In the genomic region with DNA sequence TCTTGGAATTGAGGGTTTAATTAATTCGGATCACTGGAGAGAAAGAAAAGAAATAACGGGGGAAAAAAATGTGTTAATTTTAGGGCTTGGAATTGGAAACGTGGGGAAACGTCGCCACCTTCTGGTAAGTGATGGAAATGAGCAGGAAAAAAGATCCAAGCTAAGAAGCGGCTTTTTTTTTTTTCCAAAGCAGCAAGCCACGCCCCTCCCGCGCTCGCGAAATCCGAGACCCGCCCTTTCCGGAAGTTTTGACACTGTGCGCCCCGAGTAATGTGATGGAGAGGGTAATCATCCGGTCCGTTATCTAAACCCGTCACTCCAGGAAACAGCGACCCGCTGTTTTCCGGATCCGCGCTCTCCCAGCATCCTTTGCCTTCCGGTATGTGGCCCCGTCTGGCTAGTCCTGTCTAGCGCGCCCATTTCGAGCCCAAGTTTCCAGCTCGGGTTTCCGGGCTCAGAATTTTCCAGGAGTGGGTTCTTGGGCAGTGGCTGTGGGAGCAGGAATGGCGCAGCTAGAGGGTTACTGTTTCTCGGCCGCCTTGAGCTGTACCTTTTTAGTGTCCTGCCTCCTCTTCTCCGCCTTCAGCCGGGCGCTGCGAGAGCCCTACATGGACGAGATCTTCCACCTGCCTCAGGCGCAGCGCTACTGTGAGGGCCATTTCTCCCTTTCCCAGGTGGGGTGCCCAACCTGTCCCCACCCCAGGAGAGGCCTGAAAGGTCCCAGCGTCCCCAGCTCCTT, we compare ENCODE assay signal across 1 cellular context.
A peak's percentile ranks its signal among the peaks of the same experiment; 100 is the strongest.
TF ChIP-seq lines count a peak whose summit lies in the region.

A gene with protein sequence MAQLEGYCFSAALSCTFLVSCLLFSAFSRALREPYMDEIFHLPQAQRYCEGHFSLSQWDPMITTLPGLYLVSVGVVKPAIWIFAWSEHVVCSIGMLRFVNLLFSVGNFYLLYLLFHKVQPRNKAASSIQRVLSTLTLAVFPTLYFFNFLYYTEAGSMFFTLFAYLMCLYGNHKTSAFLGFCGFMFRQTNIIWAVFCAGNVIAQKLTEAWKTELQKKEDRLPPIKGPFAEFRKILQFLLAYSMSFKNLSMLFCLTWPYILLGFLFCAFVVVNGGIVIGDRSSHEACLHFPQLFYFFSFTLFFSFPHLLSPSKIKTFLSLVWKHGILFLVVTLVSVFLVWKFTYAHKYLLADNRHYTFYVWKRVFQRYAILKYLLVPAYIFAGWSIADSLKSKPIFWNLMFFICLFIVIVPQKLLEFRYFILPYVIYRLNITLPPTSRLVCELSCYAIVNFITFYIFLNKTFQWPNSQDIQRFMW (plus strand): TSS at position 384 of the 739 bp plus-strand sequence. CDS start 120 bp downstream, at position 504.

TF ChIP-seq in HepG2, 621 proteins besides CTCF, POLR2A, EP300 and RAD21 (continued from another document and continues in another):
- peak; percentile 93 for TF ChIP-seq KAT8 (CRISPR knock-in tag; IDR thresholded peaks at IDR 0.05)
- TF ChIP-seq, protein P1, sequence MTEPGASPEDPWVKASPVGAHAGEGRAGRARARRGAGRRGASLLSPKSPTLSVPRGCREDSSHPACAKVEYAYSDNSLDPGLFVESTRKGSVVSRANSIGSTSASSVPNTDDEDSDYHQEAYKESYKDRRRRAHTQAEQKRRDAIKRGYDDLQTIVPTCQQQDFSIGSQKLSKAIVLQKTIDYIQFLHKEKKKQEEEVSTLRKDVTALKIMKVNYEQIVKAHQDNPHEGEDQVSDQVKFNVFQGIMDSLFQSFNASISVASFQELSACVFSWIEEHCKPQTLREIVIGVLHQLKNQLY (CRISPR knock-in tag; IDR thresholded peaks at IDR 0.05), result no peak
- TF ChIP-seq ELF4 (CRISPR knock-in tag; IDR thresholded peaks at IDR 0.05; ENCODE audit: borderline replicate concordance), result 0 out of 2 replicates have a peak, but pooled peaks have one; percentile 55
- peak; percentile 79 for TF ChIP-seq TGIF2 (CRISPR knock-in tag; IDR thresholded peaks at IDR 0.05)
- no peak for TF ChIP-seq RFXANK (CRISPR knock-in tag; IDR thresholded peaks at IDR 0.05)
- peak; percentile 96 for TF ChIP-seq TEAD3 (CRISPR knock-in tag; optimal IDR thresholded peaks at IDR 0.05; ENCODE audit: borderline replicate concordance)
- peak; percentile 51; the same call in 1 of the 2 replicates for TF ChIP-seq YEATS4 (CRISPR knock-in tag; IDR thresholded peaks at IDR 0.05; ENCODE audit: borderline replicate concordance)
- TF ChIP-seq, protein P2, sequence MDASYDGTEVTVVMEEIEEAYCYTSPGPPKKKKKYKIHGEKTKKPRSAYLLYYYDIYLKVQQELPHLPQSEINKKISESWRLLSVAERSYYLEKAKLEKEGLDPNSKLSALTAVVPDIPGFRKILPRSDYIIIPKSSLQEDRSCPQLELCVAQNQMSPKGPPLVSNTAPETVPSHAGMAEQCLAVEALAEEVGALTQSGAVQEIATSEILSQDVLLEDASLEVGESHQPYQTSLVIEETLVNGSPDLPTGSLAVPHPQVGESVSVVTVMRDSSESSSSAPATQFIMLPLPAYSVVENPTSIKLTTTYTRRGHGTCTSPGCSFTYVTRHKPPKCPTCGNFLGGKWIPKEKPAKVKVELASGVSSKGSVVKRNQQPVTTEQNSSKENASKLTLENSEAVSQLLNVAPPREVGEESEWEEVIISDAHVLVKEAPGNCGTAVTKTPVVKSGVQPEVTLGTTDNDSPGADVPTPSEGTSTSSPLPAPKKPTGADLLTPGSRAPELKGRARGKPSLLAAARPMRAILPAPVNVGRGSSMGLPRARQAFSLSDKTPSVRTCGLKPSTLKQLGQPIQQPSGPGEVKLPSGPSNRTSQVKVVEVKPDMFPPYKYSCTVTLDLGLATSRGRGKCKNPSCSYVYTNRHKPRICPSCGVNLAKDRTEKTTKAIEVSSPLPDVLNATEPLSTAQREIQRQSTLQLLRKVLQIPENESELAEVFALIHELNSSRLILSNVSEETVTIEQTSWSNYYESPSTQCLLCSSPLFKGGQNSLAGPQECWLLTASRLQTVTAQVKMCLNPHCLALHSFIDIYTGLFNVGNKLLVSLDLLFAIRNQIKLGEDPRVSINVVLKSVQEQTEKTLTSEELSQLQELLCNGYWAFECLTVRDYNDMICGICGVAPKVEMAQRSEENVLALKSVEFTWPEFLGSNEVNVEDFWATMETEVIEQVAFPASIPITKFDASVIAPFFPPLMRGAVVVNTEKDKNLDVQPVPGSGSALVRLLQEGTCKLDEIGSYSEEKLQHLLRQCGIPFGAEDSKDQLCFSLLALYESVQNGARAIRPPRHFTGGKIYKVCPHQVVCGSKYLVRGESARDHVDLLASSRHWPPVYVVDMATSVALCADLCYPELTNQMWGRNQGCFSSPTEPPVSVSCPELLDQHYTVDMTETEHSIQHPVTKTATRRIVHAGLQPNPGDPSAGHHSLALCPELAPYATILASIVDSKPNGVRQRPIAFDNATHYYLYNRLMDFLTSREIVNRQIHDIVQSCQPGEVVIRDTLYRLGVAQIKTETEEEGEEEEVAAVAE (CRISPR knock-in tag; IDR thresholded peaks at IDR 0.05; ENCODE audit: borderline replicate concordance), result 0 out of 2 replicates have a peak, but pooled peaks have one; percentile 61
- TF ChIP-seq ZSCAN25 (CRISPR knock-in tag; IDR thresholded peaks at IDR 0.05), result no peak
- TF ChIP-seq KLF16 (CRISPR knock-in tag; IDR thresholded peaks at IDR 0.05), result peak in 1 of 2 experiments; percentile 61; a peak in 1 of 4 replicates
- TF ChIP-seq ZNF556 (CRISPR knock-in tag; IDR thresholded peaks at IDR 0.05; ENCODE audit: borderline replicate concordance), result 0 out of 2 replicates have a peak, but pooled peaks have one; percentile 40
- TF ChIP-seq ZNF772 (CRISPR knock-in tag; IDR thresholded peaks at IDR 0.05), result 0 out of 2 replicates have a peak, but pooled peaks have one; percentile 20
- peak; percentile 86; the same call in 1 of the 2 replicates for TF ChIP-seq CBX5 (CRISPR knock-in tag; IDR thresholded peaks at IDR 0.05; ENCODE audit: borderline replicate concordance)
- TF ChIP-seq, protein P3, sequence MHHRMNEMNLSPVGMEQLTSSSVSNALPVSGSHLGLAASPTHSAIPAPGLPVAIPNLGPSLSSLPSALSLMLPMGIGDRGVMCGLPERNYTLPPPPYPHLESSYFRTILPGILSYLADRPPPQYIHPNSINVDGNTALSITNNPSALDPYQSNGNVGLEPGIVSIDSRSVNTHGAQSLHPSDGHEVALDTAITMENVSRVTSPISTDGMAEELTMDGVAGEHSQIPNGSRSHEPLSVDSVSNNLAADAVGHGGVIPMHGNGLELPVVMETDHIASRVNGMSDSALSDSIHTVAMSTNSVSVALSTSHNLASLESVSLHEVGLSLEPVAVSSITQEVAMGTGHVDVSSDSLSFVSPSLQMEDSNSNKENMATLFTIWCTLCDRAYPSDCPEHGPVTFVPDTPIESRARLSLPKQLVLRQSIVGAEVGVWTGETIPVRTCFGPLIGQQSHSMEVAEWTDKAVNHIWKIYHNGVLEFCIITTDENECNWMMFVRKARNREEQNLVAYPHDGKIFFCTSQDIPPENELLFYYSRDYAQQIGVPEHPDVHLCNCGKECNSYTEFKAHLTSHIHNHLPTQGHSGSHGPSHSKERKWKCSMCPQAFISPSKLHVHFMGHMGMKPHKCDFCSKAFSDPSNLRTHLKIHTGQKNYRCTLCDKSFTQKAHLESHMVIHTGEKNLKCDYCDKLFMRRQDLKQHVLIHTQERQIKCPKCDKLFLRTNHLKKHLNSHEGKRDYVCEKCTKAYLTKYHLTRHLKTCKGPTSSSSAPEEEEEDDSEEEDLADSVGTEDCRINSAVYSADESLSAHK (CRISPR knock-in tag; IDR thresholded peaks at IDR 0.05; ENCODE audit: borderline replicate concordance), result no peak
- TF ChIP-seq SIN3B (IDR thresholded peaks at IDR 0.05; ENCODE audit: low read length), result peak; percentile 92
- peak; percentile 64; the same call in 1 of the 2 replicates for TF ChIP-seq ZNF350 (CRISPR knock-in tag; IDR thresholded peaks at IDR 0.05; ENCODE audit: borderline replicate concordance, low read depth)
- TF ChIP-seq, protein P4, sequence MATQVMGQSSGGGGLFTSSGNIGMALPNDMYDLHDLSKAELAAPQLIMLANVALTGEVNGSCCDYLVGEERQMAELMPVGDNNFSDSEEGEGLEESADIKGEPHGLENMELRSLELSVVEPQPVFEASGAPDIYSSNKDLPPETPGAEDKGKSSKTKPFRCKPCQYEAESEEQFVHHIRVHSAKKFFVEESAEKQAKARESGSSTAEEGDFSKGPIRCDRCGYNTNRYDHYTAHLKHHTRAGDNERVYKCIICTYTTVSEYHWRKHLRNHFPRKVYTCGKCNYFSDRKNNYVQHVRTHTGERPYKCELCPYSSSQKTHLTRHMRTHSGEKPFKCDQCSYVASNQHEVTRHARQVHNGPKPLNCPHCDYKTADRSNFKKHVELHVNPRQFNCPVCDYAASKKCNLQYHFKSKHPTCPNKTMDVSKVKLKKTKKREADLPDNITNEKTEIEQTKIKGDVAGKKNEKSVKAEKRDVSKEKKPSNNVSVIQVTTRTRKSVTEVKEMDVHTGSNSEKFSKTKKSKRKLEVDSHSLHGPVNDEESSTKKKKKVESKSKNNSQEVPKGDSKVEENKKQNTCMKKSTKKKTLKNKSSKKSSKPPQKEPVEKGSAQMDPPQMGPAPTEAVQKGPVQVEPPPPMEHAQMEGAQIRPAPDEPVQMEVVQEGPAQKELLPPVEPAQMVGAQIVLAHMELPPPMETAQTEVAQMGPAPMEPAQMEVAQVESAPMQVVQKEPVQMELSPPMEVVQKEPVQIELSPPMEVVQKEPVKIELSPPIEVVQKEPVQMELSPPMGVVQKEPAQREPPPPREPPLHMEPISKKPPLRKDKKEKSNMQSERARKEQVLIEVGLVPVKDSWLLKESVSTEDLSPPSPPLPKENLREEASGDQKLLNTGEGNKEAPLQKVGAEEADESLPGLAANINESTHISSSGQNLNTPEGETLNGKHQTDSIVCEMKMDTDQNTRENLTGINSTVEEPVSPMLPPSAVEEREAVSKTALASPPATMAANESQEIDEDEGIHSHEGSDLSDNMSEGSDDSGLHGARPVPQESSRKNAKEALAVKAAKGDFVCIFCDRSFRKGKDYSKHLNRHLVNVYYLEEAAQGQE (IDR thresholded peaks at IDR 0.05; ENCODE audit: borderline replicate concordance in 1 of 2, low read depth in 1 of 2, low read length in 2 of 2), result peak in 1 of 2 experiments; percentile 45; a peak in 1 of 4 replicates
- TF ChIP-seq, protein P5, sequence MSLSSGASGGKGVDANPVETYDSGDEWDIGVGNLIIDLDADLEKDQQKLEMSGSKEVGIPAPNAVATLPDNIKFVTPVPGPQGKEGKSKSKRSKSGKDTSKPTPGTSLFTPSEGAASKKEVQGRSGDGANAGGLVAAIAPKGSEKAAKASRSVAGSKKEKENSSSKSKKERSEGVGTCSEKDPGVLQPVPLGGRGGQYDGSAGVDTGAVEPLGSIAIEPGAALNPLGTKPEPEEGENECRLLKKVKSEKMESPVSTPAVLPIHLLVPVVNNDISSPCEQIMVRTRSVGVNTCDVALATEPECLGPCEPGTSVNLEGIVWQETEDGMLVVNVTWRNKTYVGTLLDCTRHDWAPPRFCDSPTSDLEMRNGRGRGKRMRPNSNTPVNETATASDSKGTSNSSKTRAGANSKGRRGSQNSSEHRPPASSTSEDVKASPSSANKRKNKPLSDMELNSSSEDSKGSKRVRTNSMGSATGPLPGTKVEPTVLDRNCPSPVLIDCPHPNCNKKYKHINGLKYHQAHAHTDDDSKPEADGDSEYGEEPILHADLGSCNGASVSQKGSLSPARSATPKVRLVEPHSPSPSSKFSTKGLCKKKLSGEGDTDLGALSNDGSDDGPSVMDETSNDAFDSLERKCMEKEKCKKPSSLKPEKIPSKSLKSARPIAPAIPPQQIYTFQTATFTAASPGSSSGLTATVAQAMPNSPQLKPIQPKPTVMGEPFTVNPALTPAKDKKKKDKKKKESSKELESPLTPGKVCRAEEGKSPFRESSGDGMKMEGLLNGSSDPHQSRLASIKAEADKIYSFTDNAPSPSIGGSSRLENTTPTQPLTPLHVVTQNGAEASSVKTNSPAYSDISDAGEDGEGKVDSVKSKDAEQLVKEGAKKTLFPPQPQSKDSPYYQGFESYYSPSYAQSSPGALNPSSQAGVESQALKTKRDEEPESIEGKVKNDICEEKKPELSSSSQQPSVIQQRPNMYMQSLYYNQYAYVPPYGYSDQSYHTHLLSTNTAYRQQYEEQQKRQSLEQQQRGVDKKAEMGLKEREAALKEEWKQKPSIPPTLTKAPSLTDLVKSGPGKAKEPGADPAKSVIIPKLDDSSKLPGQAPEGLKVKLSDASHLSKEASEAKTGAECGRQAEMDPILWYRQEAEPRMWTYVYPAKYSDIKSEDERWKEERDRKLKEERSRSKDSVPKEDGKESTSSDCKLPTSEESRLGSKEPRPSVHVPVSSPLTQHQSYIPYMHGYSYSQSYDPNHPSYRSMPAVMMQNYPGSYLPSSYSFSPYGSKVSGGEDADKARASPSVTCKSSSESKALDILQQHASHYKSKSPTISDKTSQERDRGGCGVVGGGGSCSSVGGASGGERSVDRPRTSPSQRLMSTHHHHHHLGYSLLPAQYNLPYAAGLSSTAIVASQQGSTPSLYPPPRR (CRISPR knock-in tag; IDR thresholded peaks at IDR 0.05; ENCODE audit: borderline replicate concordance), result no peak
- TF ChIP-seq, protein P6, sequence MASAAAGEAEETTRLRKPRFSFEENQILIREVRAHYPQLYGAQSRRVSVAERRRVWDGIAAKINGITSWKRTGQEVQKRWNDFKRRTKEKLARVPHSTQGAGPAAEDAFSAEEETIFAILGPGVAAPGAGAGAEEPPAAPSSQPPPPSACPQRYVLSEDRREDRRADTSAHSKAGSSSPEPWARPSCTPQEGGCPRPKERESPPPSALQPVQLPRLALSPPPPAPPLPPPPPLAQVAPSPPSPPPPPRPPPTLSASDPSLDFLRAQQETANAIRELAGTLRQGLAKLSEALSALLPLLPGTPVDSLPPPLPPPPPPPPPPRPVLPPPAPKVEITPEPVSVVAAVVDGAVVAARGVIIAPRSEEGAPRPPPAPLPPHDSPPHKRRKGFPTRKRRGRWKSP (CRISPR knock-in tag; IDR thresholded peaks at IDR 0.05), result peak; percentile 54; the same call in 1 of the 2 replicates
- 0 out of 2 replicates have a peak, but pooled peaks have one; percentile 24 for TF ChIP-seq NFE2L2 (IDR thresholded peaks at IDR 0.05; ENCODE audit: low read length)
- TF ChIP-seq, protein P7, sequence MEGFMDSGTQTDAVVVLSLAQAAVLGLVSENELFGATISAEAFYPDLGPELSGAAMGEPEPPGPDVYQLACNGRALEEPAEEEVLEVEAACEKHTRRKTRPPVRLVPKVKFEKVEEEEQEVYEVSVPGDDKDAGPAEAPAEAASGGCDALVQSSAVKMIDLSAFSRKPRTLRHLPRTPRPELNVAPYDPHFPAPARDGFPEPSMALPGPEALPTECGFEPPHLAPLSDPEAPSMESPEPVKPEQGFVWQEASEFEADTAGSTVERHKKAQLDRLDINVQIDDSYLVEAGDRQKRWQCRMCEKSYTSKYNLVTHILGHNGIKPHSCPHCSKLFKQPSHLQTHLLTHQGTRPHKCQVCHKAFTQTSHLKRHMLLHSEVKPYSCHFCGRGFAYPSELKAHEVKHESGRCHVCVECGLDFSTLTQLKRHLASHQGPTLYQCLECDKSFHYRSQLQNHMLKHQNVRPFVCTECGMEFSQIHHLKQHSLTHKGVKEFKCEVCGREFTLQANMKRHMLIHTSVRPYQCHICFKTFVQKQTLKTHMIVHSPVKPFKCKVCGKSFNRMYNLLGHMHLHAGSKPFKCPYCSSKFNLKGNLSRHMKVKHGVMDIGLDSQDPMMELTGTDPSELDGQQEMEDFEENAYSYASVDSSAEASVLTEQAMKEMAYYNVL (CRISPR knock-in tag; IDR thresholded peaks at IDR 0.05; ENCODE audit: borderline replicate concordance), result no peak
- no peak for TF ChIP-seq ZNF768 (CRISPR knock-in tag; IDR thresholded peaks at IDR 0.05)
- TF ChIP-seq ELF1 (CRISPR knock-in tag; IDR thresholded peaks at IDR 0.05), result peak; percentile 77
- 0 out of 2 replicates have a peak, but pooled peaks have one; percentile 35 for TF ChIP-seq GTF2F1 (IDR thresholded peaks at IDR 0.05; ENCODE audit: low read length)
- peak; percentile 86 for TF ChIP-seq ZMYM4 (CRISPR knock-in tag; IDR thresholded peaks at IDR 0.05)
- TF ChIP-seq ZKSCAN1 (IDR thresholded peaks at IDR 0.05; ENCODE audit: low read length), result peak; percentile 51; the same call in 1 of the 2 replicates
- no peak for TF ChIP-seq HOXA5 (CRISPR knock-in tag; IDR thresholded peaks at IDR 0.05)
- TF ChIP-seq GABPA (IDR thresholded peaks at IDR 0.05; ENCODE audit: low read depth, low read length), result peak; percentile 90
- TF ChIP-seq GABPA (CRISPR knock-in tag; IDR thresholded peaks at IDR 0.05; ENCODE audit: low read depth), result peak; percentile 97
- TF ChIP-seq TBX2 (CRISPR knock-in tag; IDR thresholded peaks at IDR 0.05; ENCODE audit: borderline replicate concordance), result peak; percentile 46; the same call in 1 of the 2 replicates
